ENCODE assay signal across 9 cellular contexts in genomic region chr1:44212355-44213221, GRCh38. TPM values are rescaled to one million over a fixed set of nuclear protein-coding genes. Genes with fewer than 3 reads are reported as not detected.
DNase-seq lines count a peak whose midpoint lies in the region; ATAC-seq, FAIRE-seq and TF ChIP-seq lines count a peak whose summit lies in the region.
"Had no signal": no experiment of that assay in that cellular context is flagged by ENCODE, and none has a peak within 500 bp of the region (broad histone marks: within the 10 kb centered on the region; RNA-seq: fewer than 3 reads in every experiment).

No MANE protein-coding gene starts in this region.

- peak overlapping the region; percentile 88 for H2AFZ ChIP-seq in hepatocyte

- peaks cover 3% of the 10 kb centered on the region for H3K36me3 Mint-ChIP-seq in activated T-cell treated with anti-CD3 and anti-CD28 coated beads, Interleukin-2, amount 50 U/mL, for 4 hours (ENCODE audit: insufficient read depth)

- no peaks in the 10 kb centered on the region for H3K36me3 ChIP-seq in hepatocyte (replicated peaks; ENCODE audit: insufficient read depth, low read depth)

- H3K9me2 ChIP-seq in hepatocyte (replicated peaks; ENCODE audit: insufficient read depth) = no peaks in the 10 kb centered on the region

- H3K4me2 ChIP-seq in hepatocyte = peak overlapping the region; percentile 71

- ATAC-seq in activated T-cell treated with anti-CD3 and anti-CD28 coated beads, Interleukin-2, amount 50 U/mL, for 4 hours = peak; percentile 32 to 33

- no peaks in the 10 kb centered on the region for H3K9me3 Mint-ChIP-seq in activated T-cell treated with anti-CD3 and anti-CD28 coated beads, Interleukin-2, amount 50 U/mL, for 4 hours

- WGBS in hepatocyte (ENCODE audit: low lambda C conversion rate, missing lambda C conversion rate) = 69% methylated on average over 9 of the region's 9 CpGs

- H3K79me2 ChIP-seq in hepatocyte = peaks cover 9% of the 10 kb centered on the region

- no peaks in the 10 kb centered on the region for H3K27me3 ChIP-seq in hepatocyte

- DNase-seq in DMS53 (lab: John Stamatoyannopoulos, UW) = peak; percentile 39
- DNase-seq in DMS53 treated with DMSO at 0.1 percent for 48 hours (lab: John Stamatoyannopoulos, UW; ENCODE audit: unreplicated experiment) = no peak
- DNase-seq in activated T-cell treated with anti-CD3 and anti-CD28 coated beads, Interleukin-2, amount 50 U/mL, for 4 hours = peak; percentile 17
- no peak for DNase-seq in hepatocyte (ENCODE audit: low spot score)
- peak; percentile 39 for DNase-seq in stimulated activated CD4-positive, alpha-beta T cell treated with anti-CD3 and anti-CD28 coated beads, Interleukin-4, amount 100 ng/mL, for 24 hours
- no peak for DNase-seq in D721Med (ENCODE audit: insufficient read length, low spot score)
- no peak for DNase-seq in GF-D8 (lab: John Stamatoyannopoulos, UW)
- DNase-seq in NCI-H2107 (lab: John Stamatoyannopoulos, UW) = no peak

- H3K4me1 ChIP-seq in hepatocyte (ENCODE audit: insufficient read depth) = peaks cover 5% of the 10 kb centered on the region

- peaks cover 36% of the 10 kb centered on the region for H3K4me1 Mint-ChIP-seq in activated T-cell treated with anti-CD3 and anti-CD28 coated beads, Interleukin-2, amount 50 U/mL, for 4 hours (ENCODE audit: low read depth)

- TF ChIP-seq CTCF in hepatocyte (IDR thresholded peaks at IDR 0.05; ENCODE audit: poor library complexity) (no peak), D721Med (IDR thresholded peaks at IDR 0.05; ENCODE audit: insufficient read depth, missing control alignments) (no peak)

- H3K27me3 Mint-ChIP-seq in activated T-cell treated with anti-CD3 and anti-CD28 coated beads, Interleukin-2, amount 50 U/mL, for 4 hours (ENCODE audit: low read depth) = no peaks in the 10 kb centered on the region

- no peaks in the 10 kb centered on the region for H3K9me3 ChIP-seq in hepatocyte (ENCODE audit: low read depth)

- no peak for FAIRE-seq in D721Med (lab: Jason Lieb, UNC)
- FAIRE-seq: A204.1 had no signal

- H3K4me3 Mint-ChIP-seq in activated T-cell treated with anti-CD3 and anti-CD28 coated beads, Interleukin-2, amount 50 U/mL, for 4 hours = peak overlapping the region; percentile 94

- peak overlapping the region; percentile 1 for H3K4me3 ChIP-seq in hepatocyte

- peak overlapping the region; percentile 1 for H3K27ac ChIP-seq in hepatocyte

- no peaks in the 10 kb centered on the region for H4K20me1 ChIP-seq in hepatocyte (ENCODE audit: insufficient read depth, poor library complexity, severe bottlenecking)

RNA-seq across cellular contexts. Expression of gene DMAP1, which starts 0.7 kb away (rescaled TPM):
- total RNA-seq in activated T-cell treated with anti-CD3 and anti-CD28 coated beads, Interleukin-2, amount 50 U/mL, for 4 hours = 10 to 100 TPM; 40.4 to 50.5 (median 43.2) TPM
- 28.8 and 34.4 TPM in 2 replicates for total RNA-seq in hepatocyte
- polyA plus RNA-seq in hepatocyte = 46.7 and 61.8 TPM in 2 replicates

Comparison
In these comparisons a context has a peak if more than half of its experiments do, and no peak if none do; other contexts are left out.
1. DNase-seq: peak in DMS53 (single experiment), activated T-cell treated with anti-CD3 and anti-CD28 coated beads, Interleukin-2, amount 50 U/mL, for 4 hours (single experiment) and stimulated activated CD4-positive, alpha-beta T cell treated with anti-CD3 and anti-CD28 coated beads, Interleukin-4, amount 100 ng/mL, for 24 hours (single experiment); none in DMS53 treated with DMSO at 0.1 percent for 48 hours (single experiment), hepatocyte (single experiment), D721Med (single experiment), GF-D8 (single experiment) and NCI-H2107 (single experiment).